ENCODE assay signal across 7 cellular contexts in genomic region chrX:81174286-81174685, GRCh38. TPM values are rescaled to one million over a fixed set of nuclear protein-coding genes. Genes with fewer than 3 reads are reported as not detected.
DNase-seq lines count a peak whose midpoint lies in the region; ATAC-seq and TF ChIP-seq lines count a peak whose summit lies in the region.

No MANE protein-coding gene starts in this region.

- no peaks in the 10 kb centered on the region for H3K9me3 ChIP-seq in psoas muscle

- peak; percentile 80 for TF ChIP-seq CTCF in chondrocyte (IDR thresholded peaks at IDR 0.05)
- TF ChIP-seq CTCF in psoas muscle (IDR thresholded peaks at IDR 0.05): peak; percentile 28

- no peak overlapping the region for H3K27ac Mint-ChIP-seq in chondrocyte (ENCODE audit: unreplicated experiment)

- no peak overlapping the region for H3K27ac ChIP-seq in psoas muscle

- H3K27me3 ChIP-seq in psoas muscle (ENCODE audit: insufficient read depth in 3 of 3, low read length in 2 of 3): peaks cover 0 to 5% (median 0%) of the 10 kb centered on the region in 3 donors

- H3K27me3 Mint-ChIP-seq in chondrocyte (ENCODE audit: low read depth): no peaks in the 10 kb centered on the region

- no peaks in the 10 kb centered on the region for H3K36me3 ChIP-seq in psoas muscle (ENCODE audit: insufficient read depth in 1 of 2, low read depth in 1 of 2)

- no peak overlapping the region for H3K4me3 Mint-ChIP-seq in chondrocyte (ENCODE audit: unreplicated experiment)

- no peaks in the 10 kb centered on the region for H3K4me1 ChIP-seq in psoas muscle

- intact Hi-C loops in psoas muscle (cut with DNase I): no loop called here

- no peak overlapping the region for H3K4me3 ChIP-seq in psoas muscle

- H3K36me3 Mint-ChIP-seq in chondrocyte (ENCODE audit: low read depth): no peaks in the 10 kb centered on the region

- DNase-seq in LHCN-M2 (ENCODE audit: low read depth) (peak; percentile 26), chondrocyte (ENCODE audit: low spot score) (no peak), psoas muscle (no peak), NCI-H226 (no peak), foreskin melanocyte (no peak), NCI-H2196 treated with DMSO at 0.1 percent for 48 hours (lab: John Stamatoyannopoulos, UW; ENCODE audit: unreplicated experiment) (no peak)

- no peaks in the 10 kb centered on the region for H3K4me1 Mint-ChIP-seq in chondrocyte (ENCODE audit: low read depth)

- WGBS in psoas muscle, 3 donors: 15 to 49% (median 44%) methylated on average over 1 of the region's 1 CpG

- peaks cover 6% of the 10 kb centered on the region for H3K9me3 Mint-ChIP-seq in chondrocyte (ENCODE audit: low read depth)

- ATAC-seq in GM18499 (IDR thresholded peaks at IDR 0.05; ENCODE audit: insufficient read depth, unreplicated experiment): peak; percentile 70
- no peak for ATAC-seq in psoas muscle

RNA-seq across cellular contexts. Expression of gene HMGN5, which starts 27.4 kb away (rescaled TPM):
- total RNA-seq in LHCN-M2 (2014; rRNA removed) (0.38 and 1.8 TPM in 2 replicates), chondrocyte (1.1 to 6.5 TPM (median 1.7 TPM) in 3 replicates), psoas muscle (1 to 10 TPM in 3 of 4 donors, under 1 TPM in 1; 0.78 to 1.8 (median 1.7) TPM)
- 4.4 TPM for polyA plus RNA-seq in LHCN-M2 (2012)
- 1 to 10 TPM; 3.0 to 7.9 (median 3.6) TPM for polyA plus RNA-seq in psoas muscle

RNA-seq across cellular contexts. Expression of gene SH3BGRL, which starts 27.6 kb away (rescaled TPM):
- total RNA-seq in LHCN-M2 (2014; rRNA removed): 115 and 117 TPM in 2 replicates
- polyA plus RNA-seq in LHCN-M2 (2012): 62.3 TPM
- 104 to 162 TPM (median 152 TPM) in 3 replicates for total RNA-seq in chondrocyte
- total RNA-seq in psoas muscle: 10 to 100 TPM; 10.0 to 17.1 (median 11.7) TPM
- polyA plus RNA-seq in psoas muscle: 10 to 100 TPM; 10.3 to 11.2 (median 11.0) TPM
